Comparison of ENCODE assay signal across 8 cellular contexts in genomic region chr1:234608720-234609527, GRCh38. TPM values are rescaled to one million over a fixed set of nuclear protein-coding genes. Genes with fewer than 3 reads are reported as not detected.
DNase-seq lines count a peak whose midpoint lies in the region; ATAC-seq and TF ChIP-seq lines count a peak whose summit lies in the region.

No MANE protein-coding gene starts in this region.

- H2BK15ac ChIP-seq in mesenchymal stem cell (ENCODE audit: low read depth, poor library complexity, severe bottlenecking) = peak overlapping the region; percentile 92

- H3K4me3 ChIP-seq in HL-60 (replicated peaks; ENCODE audit: insufficient read depth, low read length) (peak overlapping the region; percentile 56), colonic mucosa (peak overlapping the region; percentile 85), mesenchymal stem cell (ENCODE audit: insufficient read depth in 1 of 2, low read depth in 1 of 2, low read length in 2 of 2) (peak overlapping the region; percentile 88 to 95)

- H3K4me2 ChIP-seq in mesenchymal stem cell (ENCODE audit: low read length, poor library complexity, severe bottlenecking) = peak overlapping the region; percentile 93

- TF ChIP-seq CTCF in CD14-positive monocyte (IDR thresholded peaks at IDR 0.05) (no peak), HL-60 (IDR thresholded peaks at IDR 0.05; ENCODE audit: insufficient read depth, low read length) (no peak), colonic mucosa (IDR thresholded peaks at IDR 0.05) (no peak)

- DNase-seq in CD14-positive monocyte (ENCODE audit: low spot score) (peak; percentile 66), HL-60 (ENCODE audit: low read depth in 1 of 2, low spot score in 1 of 2) (peak; percentile 38 to 70), colonic mucosa (no peak), mesenchymal stem cell (peak; percentile 63)
- DNase-seq in activated CD4-positive, alpha-beta T cell treated with anti-CD3 and anti-CD28 coated beads for 1 hour = peak; percentile 56
- peak; percentile 78 for DNase-seq in stimulated activated CD8-positive, alpha-beta memory T cell treated with anti-CD3 and anti-CD28 coated beads, Interleukin-4, amount 100 ng/mL, for 48 hours

- no peak overlapping the region for H2AFZ ChIP-seq in mesenchymal stem cell (ENCODE audit: low read depth, low read length)

- peaks cover 25% of the 10 kb centered on the region for H3K4me1 Mint-ChIP-seq in CD14-positive monocyte

- intact Hi-C loops in CD14-positive monocyte (cut with micrococcal nuclease) = loop anchor here (5.0 to 10.0 kb wide), 2 partner anchors 284 to 373 kb away; no protein-coding TSS in a partner anchor
- intact Hi-C loops in colonic mucosa (cut with DNase I) = loop anchor here (5.0 kb wide), 1 partner anchor 473 kb away; no protein-coding TSS in a partner anchor

- under 1% methylated on average over 67 of the region's 122 CpGs for WGBS in mesenchymal stem cell

- H2BK120ac ChIP-seq in mesenchymal stem cell (ENCODE audit: low read depth, low read length) = peak overlapping the region; percentile 99

- peak overlapping the region in 1 of 2 experiments; percentile 95 for H3K23ac ChIP-seq in mesenchymal stem cell (ENCODE audit: low read length in 2 of 2)

- H3K27me3 Mint-ChIP-seq in CD14-positive monocyte (ENCODE audit: low read depth in 3 of 3) = no peaks in the 10 kb centered on the region

- H3K9me3 ChIP-seq in colonic mucosa (no peaks in the 10 kb centered on the region), mesenchymal stem cell (ENCODE audit: control insufficient read depth, low read length) (no peaks in the 10 kb centered on the region)

- H2BK5ac ChIP-seq in mesenchymal stem cell (ENCODE audit: low read depth, low read length, poor library complexity, severe bottlenecking) = peak overlapping the region; percentile 99

- peak overlapping the region; percentile 92 to 99 for H2BK12ac ChIP-seq in mesenchymal stem cell (ENCODE audit: low read length in 2 of 2)

- H3K27ac ChIP-seq in HL-60 (replicated peaks) (peak overlapping the region; percentile 99), colonic mucosa (peak overlapping the region; percentile 99), mesenchymal stem cell (ENCODE audit: low read length, poor library complexity, severe bottlenecking) (peak overlapping the region; percentile 68)

- H2AK5ac ChIP-seq in mesenchymal stem cell (ENCODE audit: low read length, severe bottlenecking) = peak overlapping the region; percentile 60

- H3K9ac ChIP-seq in colonic mucosa (ENCODE audit: low read depth in 2 of 2, low read length in 2 of 2) (peak overlapping the region; percentile 99 to 100), mesenchymal stem cell (ENCODE audit: low read length) (peak overlapping the region; percentile 100)

- H3K36me3 ChIP-seq in colonic mucosa (no peaks in the 10 kb centered on the region), mesenchymal stem cell (ENCODE audit: control insufficient read depth in 1 of 2, insufficient read depth in 2 of 2, low read depth in 1 of 2, low read length in 2 of 2) (peaks cover 21 to 44% of the 10 kb centered on the region in 2 experiments)

- H3K4me1 ChIP-seq in colonic mucosa = peaks cover 10% of the 10 kb centered on the region
- H3K4me1 ChIP-seq in mesenchymal stem cell (ENCODE audit: control insufficient read depth, insufficient read depth, low read depth, low read length) = peaks cover 18% of the 10 kb centered on the region

- H3K36me3 Mint-ChIP-seq in CD14-positive monocyte = peaks cover 43% of the 10 kb centered on the region in 2 donors

- H3K14ac ChIP-seq in mesenchymal stem cell (ENCODE audit: low read length in 2 of 2) = peak overlapping the region; percentile 93 to 100

- ATAC-seq in GM21576 (IDR thresholded peaks at IDR 0.05; ENCODE audit: unreplicated experiment) (no peak), GM21717 (IDR thresholded peaks at IDR 0.05; ENCODE audit: unreplicated experiment) (no peak)

- no peaks in the 10 kb centered on the region for H3K79me1 ChIP-seq in mesenchymal stem cell (replicated peaks; ENCODE audit: low read length, poor library complexity, severe bottlenecking)

- H4K8ac ChIP-seq in mesenchymal stem cell (ENCODE audit: low read length) = peak overlapping the region; percentile 97

- H3K27me3 ChIP-seq in HL-60 (ENCODE audit: insufficient read depth, poor library complexity, severe bottlenecking) (no peaks in the 10 kb centered on the region), colonic mucosa (no peaks in the 10 kb centered on the region), mesenchymal stem cell (ENCODE audit: control insufficient read depth in 1 of 2, insufficient read depth in 1 of 2, low read length in 2 of 2) (no peaks in the 10 kb centered on the region)

- H3K9me3 Mint-ChIP-seq in CD14-positive monocyte = peaks cover 0 to 7% (median 0%) of the 10 kb centered on the region in 7 donors

- H4K91ac ChIP-seq in mesenchymal stem cell (ENCODE audit: low read length) = peak overlapping the region; percentile 98

- peak overlapping the region; percentile 94 to 99 for H3K4ac ChIP-seq in mesenchymal stem cell (ENCODE audit: low read depth in 1 of 2, low read length in 2 of 2)

- peak overlapping the region; percentile 99 to 100 for H3K4me3 Mint-ChIP-seq in CD14-positive monocyte

- peak overlapping the region; percentile 99 to 100 for H3K18ac ChIP-seq in mesenchymal stem cell (ENCODE audit: low read depth in 1 of 2, low read length in 2 of 2)

- peak overlapping the region; percentile 79 to 98 (median 88) for H3K27ac Mint-ChIP-seq in CD14-positive monocyte

RNA-seq across cellular contexts. Expression of gene IRF2BP2, which starts 1.1 kb away (rescaled TPM):
- polyA plus RNA-seq in CD14-positive monocyte = 10 to 100 TPM; 22.4 to 22.6 TPM
- 100 to 1,000 TPM; 157 to 164 TPM for total RNA-seq in colonic mucosa
- polyA plus RNA-seq in mesenchymal stem cell (2013, experiment 1 of 2) = 98.6 TPM
- polyA plus RNA-seq in mesenchymal stem cell (2013, experiment 2 of 2) = 94.7 TPM
